In genomic region chr11:102112654-102112926, GRCh38 we compare ENCODE assay signal across 8 cellular contexts. TPM values are rescaled to one million over a fixed set of nuclear protein-coding genes. Genes with fewer than 3 reads are reported as not detected.
DNase-seq lines count a peak whose midpoint lies in the region; ATAC-seq, FAIRE-seq and TF ChIP-seq lines count a peak whose summit lies in the region.
"Had no signal": no experiment of that assay in that cellular context is flagged by ENCODE, and none has a peak within 500 bp of the region (broad histone marks: within the 10 kb centered on the region; RNA-seq: fewer than 3 reads in every experiment).

No MANE protein-coding gene starts in this region.

- H3K27ac ChIP-seq in mesendoderm (ENCODE audit: low read depth, low read length) (peak overlapping the region; percentile 23), thoracic aorta (peak overlapping the region; percentile 99 to 100)

- no peaks in the 10 kb centered on the region for H3K79me1 ChIP-seq in mesendoderm (ENCODE audit: low read length)

- no peaks in the 10 kb centered on the region for H3K27me3 Mint-ChIP-seq in chondrocyte (ENCODE audit: low read depth)

- peak overlapping the region; percentile 55 for H3K4ac ChIP-seq in mesendoderm (ENCODE audit: low read depth, low read length)

- H2BK120ac ChIP-seq in mesendoderm (ENCODE audit: low read depth, low read length) = no peak overlapping the region

- no peak overlapping the region for H2AK5ac ChIP-seq in mesendoderm (ENCODE audit: low read length)

- no peaks in the 10 kb centered on the region for H3K9me3 Mint-ChIP-seq in chondrocyte (ENCODE audit: low read depth)
- H3K9me3 Mint-ChIP-seq: activated naive CD4-positive, alpha-beta T cell treated with anti-CD3 and anti-CD28 coated beads, Interleukin-2, amount 50 U/mL, for 24 hours had no signal

- peaks cover 4% of the 10 kb centered on the region for H3K36me3 Mint-ChIP-seq in chondrocyte (ENCODE audit: low read depth)

- WGBS in mesendoderm (ENCODE audit: extremely low coverage, insufficient coverage, low lambda C conversion rate) = no CpG with 5 or more reads among the region's 3 CpGs

- no peak overlapping the region for H3K23ac ChIP-seq in mesendoderm (ENCODE audit: low read length)

- H3K4me3 Mint-ChIP-seq in chondrocyte (ENCODE audit: unreplicated experiment) = peak overlapping the region; percentile 91

- H3K27me3 ChIP-seq in mesendoderm (ENCODE audit: insufficient read depth, low read length, poor library complexity) (no peaks in the 10 kb centered on the region), thoracic aorta (replicated peaks; ENCODE audit: insufficient read depth) (no peaks in the 10 kb centered on the region)

- H3K18ac ChIP-seq in mesendoderm (ENCODE audit: low read length) = peak overlapping the region; percentile 84

- H3K4me2 ChIP-seq in mesendoderm (ENCODE audit: low read length) = peak overlapping the region; percentile 74

- no peaks in the 10 kb centered on the region for H3K9me3 ChIP-seq in thoracic aorta

- peaks cover 27% of the 10 kb centered on the region for H3K79me2 ChIP-seq in mesendoderm (ENCODE audit: control insufficient read depth, insufficient read depth, low read length)

- H3K27ac Mint-ChIP-seq in chondrocyte (ENCODE audit: unreplicated experiment) = peak overlapping the region; percentile 98
- H3K27ac Mint-ChIP-seq: activated naive CD4-positive, alpha-beta T cell treated with anti-CD3 and anti-CD28 coated beads, Interleukin-2, amount 50 U/mL, for 24 hours had no signal

- peak overlapping the region; percentile 61 for H3K4me3 ChIP-seq in mesendoderm (ENCODE audit: low read length)
- peak overlapping the region; percentile 85 for H3K4me3 ChIP-seq in thoracic aorta

- FAIRE-seq in HTR-8/SVneo (lab: Jason Lieb, UNC) = peak; percentile 85

- peak overlapping the region; percentile 87 for H3K56ac ChIP-seq in mesendoderm (ENCODE audit: low read length)

- H3K4me1 ChIP-seq in mesendoderm (ENCODE audit: control insufficient read depth, low read depth, low read length) (peaks cover 2% of the 10 kb centered on the region), thoracic aorta (ENCODE audit: control insufficient read depth in 1 of 2, low read depth in 2 of 2) (peaks cover 31 to 52% of the 10 kb centered on the region in 2 donors)

- no peak overlapping the region for H2BK15ac ChIP-seq in mesendoderm (replicated peaks; ENCODE audit: low read depth)

- ATAC-seq in thoracic aorta (ENCODE audit: insufficient number of reproducible peaks, low FRiP score, low read depth) = no peak

- H3K36me3 ChIP-seq in mesendoderm (ENCODE audit: control insufficient read depth, insufficient read depth, low read length) = no peaks in the 10 kb centered on the region
- no peaks in the 10 kb centered on the region for H3K36me3 ChIP-seq in thoracic aorta

- peaks cover 57% of the 10 kb centered on the region for H3K4me1 Mint-ChIP-seq in chondrocyte (ENCODE audit: low read depth)

- no peak overlapping the region for H4K8ac ChIP-seq in mesendoderm (ENCODE audit: low read depth, low read length)

- H4K5ac ChIP-seq in mesendoderm (ENCODE audit: low read length) = no peak overlapping the region

- peak overlapping the region; percentile 85 for H3K9ac ChIP-seq in mesendoderm (ENCODE audit: low read length)

- H2BK5ac ChIP-seq in mesendoderm (ENCODE audit: low read length) = no peak overlapping the region

- DNase-seq in HTR-8/SVneo (ENCODE audit: insufficient read length, low spot score) = no peak
- no peak for DNase-seq in chondrocyte (ENCODE audit: low spot score)
- peak; percentile 30 for DNase-seq in mesendoderm
- no peak for DNase-seq in thoracic aorta (ENCODE audit: low spot score)
- DNase-seq in SKM-1 treated with dmso at 0.1 percent for 144 hours (lab: John Stamatoyannopoulos, UW; ENCODE audit: unreplicated experiment) = no peak
- no peak for DNase-seq in GM19238 (ENCODE audit: insufficient read length, low spot score)
- DNase-seq in NCI-H1092 (lab: John Stamatoyannopoulos, UW) = no peak

- TF ChIP-seq CTCF in chondrocyte (IDR thresholded peaks at IDR 0.05) (no peak), thoracic aorta (IDR thresholded peaks at IDR 0.05) (no peak)

RNA-seq across cellular contexts. Expression of gene YAP1, which starts 2.3 kb away (rescaled TPM):
- 114 to 132 TPM (median 116 TPM) in 3 replicates for total RNA-seq in chondrocyte
- polyA plus RNA-seq in mesendoderm (2013, experiment 1 of 2) = 87.6 TPM
- 85.5 TPM for polyA plus RNA-seq in mesendoderm (2013, experiment 2 of 2)
- total RNA-seq in thoracic aorta = 100 to 1,000 TPM; 355 to 434 TPM
